ENCODE assay signal across 8 cellular contexts in genomic region chr1:145868232-145868631, GRCh38. TPM values are rescaled to one million over a fixed set of nuclear protein-coding genes. Genes with fewer than 3 reads are reported as not detected.
"Had no signal": no experiment of that assay in that cellular context is flagged by ENCODE, and none has a peak within 500 bp of the region (broad histone marks: within the 10 kb centered on the region; RNA-seq: fewer than 3 reads in every experiment).

No MANE protein-coding gene starts in this region.

- H3K4me1 ChIP-seq: HAP-1 had no signal

- H3K9me3 ChIP-seq: HAP-1 had no signal

- H3K4me3 ChIP-seq: GM23338, HAP-1, K562 had no signal

- DNase-seq: H7, IMR-90 had no signal

- H2AFZ ChIP-seq: GM23338 had no signal

- H3K36me3 ChIP-seq: HAP-1 had no signal

- FAIRE-seq: HTR-8/SVneo, K562 had no signal

- ATAC-seq: GM23338, HCT116, K562 had no signal

RNA-seq across cellular contexts. Expression of gene ANKRD35, which starts 17.4 kb away (rescaled TPM):
- total RNA-seq: H4 had no signal

RNA-seq across cellular contexts. Expression of gene ITGA10, which starts 41.6 kb away (rescaled TPM):
- polyA plus RNA-seq: GM23338 had no signal
